Comparison of ENCODE assay signal across 24 cellular contexts in the genomic region with DNA sequence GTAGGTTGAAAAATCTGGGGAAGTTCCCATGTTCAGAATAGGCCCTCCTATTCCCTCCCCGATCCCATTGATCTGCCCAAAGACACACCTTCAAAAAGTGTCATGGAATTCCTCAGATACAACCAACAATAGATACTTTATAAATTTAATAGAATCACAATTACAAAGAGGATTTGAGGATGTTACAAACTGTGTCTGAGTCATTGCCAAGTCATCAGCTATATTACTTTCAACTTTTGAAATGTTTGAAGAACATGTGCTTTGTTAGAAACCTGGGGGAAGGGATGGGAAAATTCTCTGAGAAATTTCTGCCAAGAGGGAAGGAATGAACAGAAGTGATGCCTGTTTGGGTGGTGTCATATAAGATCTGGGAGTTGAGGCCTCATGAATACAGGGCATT. TPM values are rescaled to one million over a fixed set of nuclear protein-coding genes. Genes with fewer than 3 reads are reported as not detected.
DNase-seq lines count a peak whose midpoint lies in the region; ATAC-seq, FAIRE-seq and TF ChIP-seq lines count a peak whose summit lies in the region.
"Had no signal": no experiment of that assay in that cellular context is flagged by ENCODE, and none has a peak within 500 bp of the region (broad histone marks: within the 10 kb centered on the region; RNA-seq: fewer than 3 reads in every experiment).

No MANE protein-coding gene starts in this region.

- CTCF ChIA-PET in HEK293T (lab: Yijun Ruan, JAX) = no interaction called here

- ATAC-seq in HG02763 (IDR thresholded peaks at IDR 0.05; ENCODE audit: unreplicated experiment) = no peak
- ATAC-seq in activated T-helper 17 cell treated with anti-CD3 and anti-CD28 coated beads, Interleukin-2, amount 50 U/mL, for 72 hours (replicated peaks) = no peak
- ATAC-seq: activated naive CD4-positive, alpha-beta T cell treated with anti-CD3 and anti-CD28 coated beads, Interleukin-2, amount 50 U/mL, for 72 hours; activated T-cell treated with anti-CD3 and anti-CD28 coated beads, Interleukin-2, amount 50 U/mL, for 72 hours; body of pancreas; CD8-positive, alpha-beta T cell; naive thymus-derived CD8-positive, alpha-beta T cell; pancreas; right lobe of liver; stimulated activated naive B cell treated with anti-CD40 and anti-IgM and Interleukin-4, amounts not matched to agents 10 μg/mL and 1 μg/mL and 100 μg/mL, for 72 hours had no signal

- POLR2A ChIA-PET in HEK293T (lab: Yijun Ruan, JAX) = no interaction called here

- no peaks in the 10 kb centered on the region for H3K27me3 Mint-ChIP-seq in activated T-helper 17 cell treated with anti-CD3 and anti-CD28 coated beads, Interleukin-2, amount 50 U/mL, for 72 hours
- no peaks in the 10 kb centered on the region for H3K27me3 Mint-ChIP-seq in immature natural killer cell (ENCODE audit: low read depth in 3 of 3)
- H3K27me3 Mint-ChIP-seq: stimulated activated naive B cell treated with anti-CD40 and anti-IgM and Interleukin-4, amounts not matched to agents 10 μg/mL and 1 μg/mL and 100 μg/mL, for 72 hours had no signal

- H3K9me3 Mint-ChIP-seq in activated T-helper 17 cell treated with anti-CD3 and anti-CD28 coated beads, Interleukin-2, amount 50 U/mL, for 72 hours = peaks cover 8% of the 10 kb centered on the region
- peaks cover 6 to 32% (median 12%) of the 10 kb centered on the region in 6 donors for H3K9me3 Mint-ChIP-seq in immature natural killer cell

- no peak overlapping the region for H3K4me3 Mint-ChIP-seq in activated T-helper 17 cell treated with anti-CD3 and anti-CD28 coated beads, Interleukin-2, amount 50 U/mL, for 72 hours
- no peak overlapping the region for H3K4me3 Mint-ChIP-seq in immature natural killer cell
- H3K4me3 Mint-ChIP-seq: activated T-cell treated with anti-CD3 and anti-CD28 coated beads, Interleukin-2, amount 50 U/mL, for 72 hours; CD8-positive, alpha-beta T cell; naive thymus-derived CD8-positive, alpha-beta T cell; stimulated activated naive B cell treated with anti-CD40 and anti-IgM and Interleukin-4, amounts not matched to agents 10 μg/mL and 1 μg/mL and 100 μg/mL, for 72 hours had no signal

- H3K4me1 Mint-ChIP-seq in activated T-helper 17 cell treated with anti-CD3 and anti-CD28 coated beads, Interleukin-2, amount 50 U/mL, for 72 hours = no peaks in the 10 kb centered on the region
- H3K4me1 Mint-ChIP-seq in immature natural killer cell = no peaks in the 10 kb centered on the region
- H3K4me1 Mint-ChIP-seq: naive thymus-derived CD8-positive, alpha-beta T cell; stimulated activated naive B cell treated with anti-CD40 and anti-IgM and Interleukin-4, amounts not matched to agents 10 μg/mL and 1 μg/mL and 100 μg/mL, for 72 hours had no signal

- H3K4me3 ChIP-seq in epithelial cell of esophagus (ENCODE audit: low read length) = no peak overlapping the region
- H3K4me3 ChIP-seq: body of pancreas, pancreas, right lobe of liver, tibial artery had no signal

- no peak overlapping the region for H3K27ac Mint-ChIP-seq in activated T-helper 17 cell treated with anti-CD3 and anti-CD28 coated beads, Interleukin-2, amount 50 U/mL, for 72 hours
- no peak overlapping the region for H3K27ac Mint-ChIP-seq in immature natural killer cell
- H3K27ac Mint-ChIP-seq: activated naive CD4-positive, alpha-beta T cell treated with anti-CD3 and anti-CD28 coated beads, Interleukin-2, amount 50 U/mL, for 72 hours; activated T-cell treated with anti-CD3 and anti-CD28 coated beads, Interleukin-2, amount 50 U/mL, for 72 hours; CD8-positive, alpha-beta T cell; naive thymus-derived CD8-positive, alpha-beta T cell; stimulated activated naive B cell treated with anti-CD40 and anti-IgM and Interleukin-4, amounts not matched to agents 10 μg/mL and 1 μg/mL and 100 μg/mL, for 72 hours had no signal

- no peak for TF ChIP-seq CTCF in epithelial cell of esophagus (IDR thresholded peaks at IDR 0.05; ENCODE audit: insufficient read depth, low read depth, low read length, missing control alignments)

- no peak for FAIRE-seq in RCC 7860 (lab: Jason Lieb, UNC)
- FAIRE-seq: endothelial cell of umbilical vein, pancreas had no signal

- peak; percentile 67 for DNase-seq in EH (ENCODE audit: low read depth)
- peak; percentile 28 for DNase-seq in RCC 7860 (ENCODE audit: low spot score)
- peak; percentile 59 for DNase-seq in epithelial cell of esophagus (ENCODE audit: low read depth)
- peak; percentile 14 for DNase-seq in kidney glomerular epithelial cell (lab: John Stamatoyannopoulos, UW)
- DNase-seq in HEK293T (ENCODE audit: extremely low spot score) = no peak
- DNase-seq in immature natural killer cell = no peak
- DNase-seq: activated CD4-positive, CD25-positive, alpha-beta regulatory T cell treated with anti-CD3 and anti-CD28 coated beads, Interleukin-2, amount 50 U/mL, for 72 hours; activated T-cell treated with anti-CD3 and anti-CD28 coated beads, Interleukin-2, amount 50 U/mL, for 72 hours; body of pancreas; CD8-positive, alpha-beta T cell; DMS79; Kasumi-1; naive thymus-derived CD8-positive, alpha-beta T cell; NCI-H1417 treated with DMSO at 0.1 percent for 48 hours; NCI-H774; pancreas; right lobe of liver; stimulated activated naive B cell treated with anti-CD40 and anti-IgM and Interleukin-4, amounts not matched to agents 10 μg/mL and 1 μg/mL and 100 μg/mL, for 72 hours; tibial artery had no signal

- no peaks in the 10 kb centered on the region for H3K36me3 Mint-ChIP-seq in activated T-helper 17 cell treated with anti-CD3 and anti-CD28 coated beads, Interleukin-2, amount 50 U/mL, for 72 hours (ENCODE audit: low read depth)
- H3K36me3 Mint-ChIP-seq in immature natural killer cell = no peaks in the 10 kb centered on the region
- H3K36me3 Mint-ChIP-seq: activated naive CD4-positive, alpha-beta T cell treated with anti-CD3 and anti-CD28 coated beads, Interleukin-2, amount 50 U/mL, for 72 hours; CD8-positive, alpha-beta T cell; stimulated activated naive B cell treated with anti-CD40 and anti-IgM and Interleukin-4, amounts not matched to agents 10 μg/mL and 1 μg/mL and 100 μg/mL, for 72 hours had no signal

TF ChIP-seq in HEK293T, 16 proteins besides CTCF, POLR2A, EP300 and RAD21:
- TF ChIP-seq NFRKB (IDR thresholded peaks at IDR 0.05) = no peak

RNA-seq across cellular contexts. Expression of gene KCNIP4, which starts 46.7 kb away (rescaled TPM):
- total RNA-seq in activated T-helper 17 cell treated with anti-CD3 and anti-CD28 coated beads, Interleukin-2, amount 50 U/mL, for 72 hours = not detected
- under 1 TPM in 1 of 3 donors, not detected in 2; 0.10 TPM for polyA plus RNA-seq in immature natural killer cell
- total RNA-seq: activated naive CD4-positive, alpha-beta T cell treated with anti-CD3 and anti-CD28 coated beads, Interleukin-2, amount 50 U/mL, for 72 hours; activated T-cell treated with anti-CD3 and anti-CD28 coated beads, Interleukin-2, amount 50 U/mL, for 72 hours; body of pancreas; CD8-positive, alpha-beta T cell; endothelial cell of umbilical vein; lung microvascular endothelial cell; naive thymus-derived CD8-positive, alpha-beta T cell; pancreas; right lobe of liver had no signal
- polyA plus RNA-seq: endothelial cell of umbilical vein had no signal

Comparison
In these comparisons a context has a peak if more than half of its experiments do, and no peak if none do; other contexts are left out.
1. DNase-seq: peak in EH (single experiment), RCC 7860 (single experiment), epithelial cell of esophagus (single experiment) and kidney glomerular epithelial cell (single experiment); none in HEK293T (single experiment) and immature natural killer cell (0 of 3).